ENCODE assay signal across 2 cellular contexts in the genomic region with DNA sequence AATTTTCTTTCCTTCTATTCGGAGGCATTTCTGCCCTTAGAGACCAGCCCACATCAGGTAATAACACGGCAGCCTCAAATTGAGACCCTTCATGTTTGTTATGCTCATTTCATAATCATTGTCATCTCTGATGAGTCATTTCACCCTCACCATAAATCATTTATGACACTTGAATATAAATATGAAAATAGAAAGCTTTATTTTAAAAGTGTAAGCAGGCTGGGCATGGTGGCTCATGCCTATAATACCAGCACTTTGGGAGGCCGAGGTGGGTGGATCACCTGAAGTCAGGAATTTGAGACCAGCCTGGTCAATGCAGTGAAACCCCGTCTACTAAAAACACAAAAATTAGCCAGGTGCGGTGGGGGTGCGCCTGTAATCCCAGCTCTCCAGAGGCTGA.
A peak's percentile ranks its signal among the peaks of the same experiment; 100 is the strongest.
TF ChIP-seq lines count a peak whose summit lies in the region.

No MANE protein-coding gene starts in this region.

TF ChIP-seq in A549, 52 proteins besides CTCF, POLR2A, EP300 and RAD21:
- TF ChIP-seq HMGXB4 (CRISPR knock-in tag; IDR thresholded peaks at IDR 0.05; ENCODE audit: borderline replicate concordance) (no peak), JUN (IDR thresholded peaks at IDR 0.05) (no peak), RCOR1 (IDR thresholded peaks at IDR 0.05; ENCODE audit: low read depth, low read length) (no peak), FOXS1 (CRISPR knock-in tag; IDR thresholded peaks at IDR 0.05) (no peak), HDAC2 (IDR thresholded peaks at IDR 0.05) (no peak), GATA3 (IDR thresholded peaks at IDR 0.05; ENCODE audit: borderline replicate concordance) (no peak), NFE2L2 (conservative IDR thresholded peaks at IDR 0.05; ENCODE audit: low read length) (no peak), HOXB5 (CRISPR knock-in tag; IDR thresholded peaks at IDR 0.05) (0 out of 2 replicates have a peak, but pooled peaks have one; percentile 57), SMC3 (IDR thresholded peaks at IDR 0.05) (no peak), CHD4 (IDR thresholded peaks at IDR 0.05; ENCODE audit: borderline replicate concordance) (no peak), TP53 (CRISPR knock-in tag; IDR thresholded peaks at IDR 0.05) (no peak), CHD2 (IDR thresholded peaks at IDR 0.05; ENCODE audit: low read length, partially characterized antibody) (no peak), FOSL2 (IDR thresholded peaks at IDR 0.05) (no peak), FOSL2 (CRISPR knock-in tag; IDR thresholded peaks at IDR 0.05) (peak; percentile 69), EHMT2 (IDR thresholded peaks at IDR 0.05; ENCODE audit: low read depth) (no peak), USF2 (IDR thresholded peaks at IDR 0.05) (no peak)
- TF ChIP-seq, protein P1, sequence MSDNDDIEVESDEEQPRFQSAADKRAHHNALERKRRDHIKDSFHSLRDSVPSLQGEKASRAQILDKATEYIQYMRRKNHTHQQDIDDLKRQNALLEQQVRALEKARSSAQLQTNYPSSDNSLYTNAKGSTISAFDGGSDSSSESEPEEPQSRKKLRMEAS (IDR thresholded peaks at IDR 0.05), result no peak

TF ChIP-seq in GM12878, 131 proteins besides CTCF, POLR2A, EP300 and RAD21:
- TF ChIP-seq TARDBP (IDR thresholded peaks at IDR 0.05; ENCODE audit: borderline replicate concordance) (no peak), JUNB (IDR thresholded peaks at IDR 0.05) (peak; percentile 35; the same call in 1 of the 2 replicates), ZNF384 (IDR thresholded peaks at IDR 0.05; ENCODE audit: borderline replicate concordance, low read depth, low read length) (no peak), CBX5 (IDR thresholded peaks at IDR 0.05; ENCODE audit: low read depth) (no peak)
TF ChIP-seq in GM12878: peak in this region for 1.
